Comparison of ENCODE assay signal across 1 cellular context in the genomic region with DNA sequence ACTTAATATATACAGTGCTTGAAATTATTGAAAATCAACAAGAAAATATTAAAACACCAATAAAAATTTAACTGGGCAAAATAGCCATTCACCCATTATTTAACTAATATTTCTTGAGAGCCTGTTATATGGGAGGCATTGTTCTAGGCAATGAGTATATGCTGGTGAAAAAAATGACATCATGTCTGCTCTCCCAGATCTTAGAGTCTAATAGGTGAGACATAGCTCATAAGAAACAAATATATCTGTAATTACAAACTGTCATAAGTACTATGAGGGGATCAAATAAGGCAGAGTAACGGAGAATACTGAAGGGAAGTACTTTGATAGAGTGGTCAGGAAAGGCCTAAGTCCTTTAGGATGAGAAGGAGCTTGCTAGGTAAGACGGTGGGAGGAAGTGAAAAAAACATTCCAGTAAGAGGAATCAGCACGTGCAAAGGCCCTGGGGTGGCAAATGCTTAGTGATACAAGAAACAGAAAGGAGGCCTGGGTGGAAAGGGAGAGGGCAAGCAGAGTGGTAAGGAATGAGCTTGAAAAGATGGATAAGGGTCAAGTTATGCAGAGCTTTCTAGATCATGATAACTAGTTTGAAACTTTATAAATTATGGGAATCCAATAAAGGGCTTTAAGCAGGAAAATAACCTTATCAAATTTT.
TF ChIP-seq lines count a peak whose summit lies in the region.

No MANE protein-coding gene starts in this region.

TF ChIP-seq in HEK293, 187 proteins besides CTCF, POLR2A, EP300 and RAD21 (continued from another document):
- TF ChIP-seq ZNF280D (tag by site-specific recombination; IDR thresholded peaks at IDR 0.05) (0 out of 2 replicates have a peak, but pooled peaks have one; percentile 70), ZNF280C (tag by site-specific recombination; IDR thresholded peaks at IDR 0.05) (no peak)
